ENCODE assay signal across 8 cellular contexts in genomic region chr14:89956294-89957009, GRCh38. TPM values are rescaled to one million over a fixed set of nuclear protein-coding genes. Genes with fewer than 3 reads are reported as not detected.
A peak's percentile ranks its signal among the peaks of the same experiment; 100 is the strongest.
DNase-seq lines count a peak whose midpoint lies in the region; ATAC-seq and TF ChIP-seq lines count a peak whose summit lies in the region.

No MANE protein-coding gene starts in this region.

- no peak overlapping the region for H2AK5ac ChIP-seq in trophoblast cell (ENCODE audit: low read length)

- no peaks in the 10 kb centered on the region for H3K9me3 ChIP-seq in Caco-2
- no peaks in the 10 kb centered on the region for H3K9me3 ChIP-seq in HUES6 (ENCODE audit: control insufficient read depth, insufficient read depth, low read depth, low read length)
- H3K9me3 ChIP-seq in trophoblast cell (ENCODE audit: insufficient read depth, low read depth, low read length) = peaks cover 3% of the 10 kb centered on the region

- H3K4me3 ChIP-seq in Caco-2 (ENCODE audit: low read depth, low read length) (peak overlapping the region; percentile 92), HUES6 (ENCODE audit: low read depth, low read length) (peak overlapping the region; percentile 88), trophoblast cell (ENCODE audit: low read depth, low read length) (peak overlapping the region; percentile 96)

- peak overlapping the region; percentile 79 for H4K91ac ChIP-seq in trophoblast cell (ENCODE audit: low read depth, low read length)

- peak overlapping the region; percentile 71 for H3K4me2 ChIP-seq in trophoblast cell (ENCODE audit: low read length)

- H3K14ac ChIP-seq in trophoblast cell (ENCODE audit: low read length) = peak overlapping the region; percentile 86

- H3K9me3 Mint-ChIP-seq in Caco-2 (ENCODE audit: unreplicated experiment) (no peaks in the 10 kb centered on the region), glutamatergic neuron (ENCODE audit: unreplicated experiment) (peaks cover 5% of the 10 kb centered on the region), type B pancreatic cell (no peaks in the 10 kb centered on the region)

- H2BK5ac ChIP-seq in trophoblast cell (ENCODE audit: low read depth, low read length, poor library complexity) = peak overlapping the region; percentile 80

- no CpG with 5 or more reads among the region's 38 CpGs for WGBS in trophoblast cell (ENCODE audit: extremely low coverage, insufficient coverage, insufficient read length)

- H2AFZ ChIP-seq in trophoblast cell (ENCODE audit: insufficient read depth, low read length, poor library complexity) = peak overlapping the region; percentile 73

- no TSS peak for BruUV-seq in Caco-2 (replicated peaks; lab: Mats Ljungman, UMichigan)

- DNase-seq in Caco-2 = peak; percentile 38 to 57
- peak; percentile 74 for DNase-seq in SIG-M5 (lab: John Stamatoyannopoulos, UW)
- peak; percentile 44 to 65 (median 54) for DNase-seq in activated naive CD4-positive, alpha-beta T cell (lab: John Stamatoyannopoulos, UW)
- DNase-seq in glutamatergic neuron = peak; percentile 50
- DNase-seq in trophoblast cell = peak; percentile 87 to 90
- DNase-seq in type B pancreatic cell (ENCODE audit: extremely low spot score, unreplicated experiment) = no peak

- H3K18ac ChIP-seq in trophoblast cell (ENCODE audit: low read length) = peak overlapping the region; percentile 83

- peak overlapping the region; percentile 87 for H4K8ac ChIP-seq in trophoblast cell (ENCODE audit: low read depth, low read length)

- POLR2A ChIA-PET in Caco-2 (lab: Charles Lee) = interaction anchor here (0.5 to 1.3 kb wide), 4 partner anchors 7 to 1547 kb away, joined by 3 to 8 read pairs (median 4); no protein-coding TSS in a partner anchor

- H3K36me3 ChIP-seq in Caco-2 (ENCODE audit: control insufficient read depth, insufficient read depth, low read length) (peaks cover 7% of the 10 kb centered on the region), HUES6 (ENCODE audit: control insufficient read depth, insufficient read depth, low read length) (peaks cover 19% of the 10 kb centered on the region; the same call in 1 of the 2 replicates), trophoblast cell (ENCODE audit: control insufficient read depth in 1 of 2, insufficient read depth in 2 of 2, low read length in 2 of 2) (peaks cover 7% of the 10 kb centered on the region in 2 experiments)

- peak overlapping the region; percentile 73 for H3K9ac ChIP-seq in HUES6 (ENCODE audit: low read length)
- peak overlapping the region; percentile 88 for H3K9ac ChIP-seq in trophoblast cell (ENCODE audit: low read length)

- peak overlapping the region; percentile 15 for H3K4ac ChIP-seq in trophoblast cell (ENCODE audit: low read depth, low read length)

- intact Hi-C loops in Caco-2 (cut with micrococcal nuclease; ENCODE audit: unreplicated experiment) = no loop called here

- peaks cover 26% of the 10 kb centered on the region for H3K36me3 Mint-ChIP-seq in Caco-2 (ENCODE audit: insufficient read depth, unreplicated experiment)
- no peaks in the 10 kb centered on the region for H3K36me3 Mint-ChIP-seq in glutamatergic neuron (ENCODE audit: unreplicated experiment)
- H3K36me3 Mint-ChIP-seq in type B pancreatic cell = peaks cover 8% of the 10 kb centered on the region

- H3K79me2 ChIP-seq in trophoblast cell (ENCODE audit: control insufficient read depth, insufficient read depth, low read length, poor library complexity) = peaks cover 11% of the 10 kb centered on the region

- no peak for TF ChIP-seq CTCF in Caco-2 (IDR thresholded peaks at IDR 0.05; ENCODE audit: insufficient read depth in 1 of 2, low read depth in 1 of 2, low read length in 1 of 2, severe bottlenecking in 1 of 2, unreplicated experiment in 1 of 2)
- no peak for TF ChIP-seq CTCF in glutamatergic neuron (IDR thresholded peaks at IDR 0.05; ENCODE audit: partially characterized antibody, unreplicated experiment)
- TF ChIP-seq CTCF in type B pancreatic cell (conservative IDR thresholded peaks at IDR 0.05) = no peak

- peak overlapping the region; percentile 72 for H4K12ac ChIP-seq in trophoblast cell (ENCODE audit: low read depth, low read length)

- H3K27ac Mint-ChIP-seq in Caco-2 (ENCODE audit: unreplicated experiment) (peak overlapping the region; percentile 92), glutamatergic neuron (ENCODE audit: unreplicated experiment) (peak overlapping the region; percentile 96), type B pancreatic cell (peak overlapping the region; percentile 98)

- H3K4me3 Mint-ChIP-seq in Caco-2 (ENCODE audit: unreplicated experiment) = peak overlapping the region; percentile 93
- peak overlapping the region; percentile 96 for H3K4me3 Mint-ChIP-seq in glutamatergic neuron (ENCODE audit: unreplicated experiment)
- H3K4me3 Mint-ChIP-seq in type B pancreatic cell = peak overlapping the region; percentile 97

- H3K4me1 Mint-ChIP-seq in Caco-2 (ENCODE audit: low read depth, unreplicated experiment) (peaks cover 25% of the 10 kb centered on the region), glutamatergic neuron (ENCODE audit: low read depth, unreplicated experiment) (peaks cover 10% of the 10 kb centered on the region), type B pancreatic cell (ENCODE audit: unreplicated experiment) (peaks cover 29% of the 10 kb centered on the region)

- H3K27me3 Mint-ChIP-seq in Caco-2 (ENCODE audit: insufficient read depth, unreplicated experiment) (no peaks in the 10 kb centered on the region), glutamatergic neuron (ENCODE audit: unreplicated experiment) (peaks cover 7% of the 10 kb centered on the region), type B pancreatic cell (no peaks in the 10 kb centered on the region)

- CTCF ChIA-PET in Caco-2 (lab: Charles Lee) = interaction anchor here (0.7 to 4.0 kb wide), 4 partner anchors 17 to 802 kb away, joined by 3 to 21 read pairs (median 8); partner anchors contain the start of gene PSMC1

- H3K4me1 ChIP-seq in Caco-2 (peaks cover 12% of the 10 kb centered on the region), HUES6 (ENCODE audit: control insufficient read depth, insufficient read depth, low read length) (peaks cover 34% of the 10 kb centered on the region), trophoblast cell (ENCODE audit: control insufficient read depth in 1 of 2, insufficient read depth in 2 of 2, low read length in 2 of 2) (peaks cover 4 to 5% of the 10 kb centered on the region in 2 experiments)

- ATAC-seq in GM21447 (IDR thresholded peaks at IDR 0.05; ENCODE audit: unreplicated experiment) = peak; percentile 35

- H3K79me1 ChIP-seq in trophoblast cell (ENCODE audit: low read length) = peaks cover 13% of the 10 kb centered on the region

- no peak overlapping the region for H2BK12ac ChIP-seq in trophoblast cell (ENCODE audit: low read length)

- no peak overlapping the region for H3K23ac ChIP-seq in trophoblast cell (ENCODE audit: low read length)

- no peaks in the 10 kb centered on the region for H3K27me3 ChIP-seq in Caco-2 (replicated peaks; ENCODE audit: control insufficient read depth, insufficient read depth, low read length)
- H3K27me3 ChIP-seq in HUES6 (ENCODE audit: control insufficient read depth, insufficient read depth, low read length) = no peaks in the 10 kb centered on the region
- H3K27me3 ChIP-seq in trophoblast cell (ENCODE audit: insufficient read depth, low read length) = no peaks in the 10 kb centered on the region

- H2BK120ac ChIP-seq in trophoblast cell (ENCODE audit: insufficient read depth, low read length, poor library complexity) = peak overlapping the region; percentile 4

- H3K27ac ChIP-seq in HUES6 (ENCODE audit: low read depth, low read length) (peak overlapping the region; percentile 73; the same call in 1 of the 2 replicates), trophoblast cell (ENCODE audit: low read depth, low read length) (peak overlapping the region; percentile 16)

RNA-seq across cellular contexts. Expression of gene TDP1, which starts 0.7 kb away (rescaled TPM):
- total RNA-seq in Caco-2 (2022) (29.0 and 29.2 TPM in 2 replicates), glutamatergic neuron (ENCODE audit: unreplicated experiment) (30.3 TPM), type B pancreatic cell (ENCODE audit: low replicate concordance) (30.1 and 38.4 TPM in 2 replicates)
- 26.2 and 28.5 TPM in 2 replicates for polyA plus RNA-seq in trophoblast cell (2013)

RNA-seq across cellular contexts. Expression of gene EFCAB11, which starts 1.9 kb away (rescaled TPM):
- total RNA-seq in Caco-2 (2022) (33.1 and 36.2 TPM in 2 replicates), glutamatergic neuron (ENCODE audit: unreplicated experiment) (3.1 TPM), type B pancreatic cell (ENCODE audit: low replicate concordance) (13.7 and 16.0 TPM in 2 replicates)
- 11.6 and 13.5 TPM in 2 replicates for polyA plus RNA-seq in trophoblast cell (2013)
